In genomic region chr13:87324558-87324957, GRCh38 we compare ENCODE assay signal across 32 cellular contexts.
"Had no signal": no experiment of that assay in that cellular context is flagged by ENCODE, and none has a peak within 500 bp of the region (broad histone marks: within the 10 kb centered on the region; RNA-seq: fewer than 3 reads in every experiment).

No MANE protein-coding gene starts in this region.

- H3K36me3 ChIP-seq: ascending aorta, cardiac muscle cell, WERI-Rb-1 had no signal

- H3K27ac ChIP-seq: ascending aorta, cardiac muscle cell, WERI-Rb-1 had no signal

- H3K9me3 ChIP-seq: ascending aorta had no signal

- FAIRE-seq: bronchial epithelial cell had no signal

- H3K27me3 ChIP-seq: ascending aorta, cardiac muscle cell had no signal

- H3K4me3 ChIP-seq: ascending aorta, cardiac muscle cell had no signal

- H3K4me1 ChIP-seq: ascending aorta had no signal

- ATAC-seq: activated CD4-positive, alpha-beta T cell treated with anti-CD3 and anti-CD28 coated beads for 36 hours; activated CD4-positive, CD25-positive, alpha-beta regulatory T cell treated with anti-CD3 and anti-CD28 coated beads, Interleukin-2, amount 50 U/mL, for 24 hours; activated CD8-positive, alpha-beta memory T cell treated with anti-CD3 and anti-CD28 coated beads, Interleukin-2, amount 10 ng/mL, durations not matched to agents 7 days and 5 days; activated CD8-positive, alpha-beta T cell treated with anti-CD3 and anti-CD28 coated beads, Interleukin-2, amount 10 ng/mL, durations not matched to agents 7 days and 5 days; activated naive CD8-positive, alpha-beta T cell treated with anti-CD3 and anti-CD28 coated beads, Interleukin-2, amount 50 U/mL, for 24 hours; WTC11 had no signal

- DNase-seq: activated CD4-positive, alpha-beta memory T cell treated with anti-CD3 and anti-CD28 coated beads, Interleukin-2, amount 10 ng/mL, durations not matched to agents 7 days and 5 days; activated CD4-positive, alpha-beta T cell treated with anti-CD3 and anti-CD28 coated beads for 1 hour; activated CD4-positive, alpha-beta T cell treated with anti-CD3 and anti-CD28 coated beads for 36 hours; activated CD4-positive, alpha-beta T cell treated with anti-CD3 and anti-CD28 coated beads for 48 hours; activated CD4-positive, alpha-beta T cell treated with anti-CD3 and anti-CD28 coated beads, Interleukin-2, amount 10 ng/mL, durations not matched to agents 7 days and 5 days; activated CD4-positive, alpha-beta T cell treated with anti-CD3 and anti-CD28 coated beads, Interleukin-2, amount 50 U/mL, for 48 hours; activated CD4-positive, CD25-positive, alpha-beta regulatory T cell; activated CD8-positive, alpha-beta memory T cell treated with anti-CD3 and anti-CD28 coated beads for 24 hours; activated CD8-positive, alpha-beta memory T cell treated with anti-CD3 and anti-CD28 coated beads, Interleukin-2, amount 10 ng/mL, durations not matched to agents 7 days and 5 days; activated CD8-positive, alpha-beta memory T cell treated with anti-CD3 and anti-CD28 coated beads, Interleukin-2, amount 50 U/mL, for 48 hours; activated CD8-positive, alpha-beta T cell treated with anti-CD3 and anti-CD28 coated beads, Interleukin-2, amount 10 ng/mL, durations not matched to agents 7 days and 5 days; activated effector memory CD4-positive, alpha-beta T cell treated with Interleukin-2 at 50 U/mL for 16 hours; activated gamma-delta T cell; activated naive CD4-positive, alpha-beta T cell treated with anti-CD3 and anti-CD28 coated beads, Interleukin-2, amount 10 ng/mL, durations not matched to agents 7 days and 5 days; activated naive CD4-positive, alpha-beta T cell treated with Interleukin-2 at 50 U/mL for 16 hours; activated naive CD8-positive, alpha-beta T cell treated with anti-CD3 and anti-CD28 coated beads, Interleukin-2, amount 10 ng/mL, durations not matched to agents 7 days and 5 days; activated naive CD8-positive, alpha-beta T cell treated with anti-CD3 and anti-CD28 coated beads, Interleukin-2, amount 50 U/mL, for 24 hours; activated T-cell treated with anti-CD3 and anti-CD28 coated beads, Interleukin-2, amount 50 U/mL, for 24 hours; activated T-cell treated with anti-CD3 and anti-CD28 coated beads, Interleukin-2, amount 50 U/mL, for 48 hours; amygdala; anterior cingulate cortex; caudate nucleus; cerebellar nuclear complex; T-helper 1 cell; T-helper 2 cell; T-helper 9 cell; WERI-Rb-1 had no signal
